ENCODE assay signal across 8 cellular contexts in the genomic region with DNA sequence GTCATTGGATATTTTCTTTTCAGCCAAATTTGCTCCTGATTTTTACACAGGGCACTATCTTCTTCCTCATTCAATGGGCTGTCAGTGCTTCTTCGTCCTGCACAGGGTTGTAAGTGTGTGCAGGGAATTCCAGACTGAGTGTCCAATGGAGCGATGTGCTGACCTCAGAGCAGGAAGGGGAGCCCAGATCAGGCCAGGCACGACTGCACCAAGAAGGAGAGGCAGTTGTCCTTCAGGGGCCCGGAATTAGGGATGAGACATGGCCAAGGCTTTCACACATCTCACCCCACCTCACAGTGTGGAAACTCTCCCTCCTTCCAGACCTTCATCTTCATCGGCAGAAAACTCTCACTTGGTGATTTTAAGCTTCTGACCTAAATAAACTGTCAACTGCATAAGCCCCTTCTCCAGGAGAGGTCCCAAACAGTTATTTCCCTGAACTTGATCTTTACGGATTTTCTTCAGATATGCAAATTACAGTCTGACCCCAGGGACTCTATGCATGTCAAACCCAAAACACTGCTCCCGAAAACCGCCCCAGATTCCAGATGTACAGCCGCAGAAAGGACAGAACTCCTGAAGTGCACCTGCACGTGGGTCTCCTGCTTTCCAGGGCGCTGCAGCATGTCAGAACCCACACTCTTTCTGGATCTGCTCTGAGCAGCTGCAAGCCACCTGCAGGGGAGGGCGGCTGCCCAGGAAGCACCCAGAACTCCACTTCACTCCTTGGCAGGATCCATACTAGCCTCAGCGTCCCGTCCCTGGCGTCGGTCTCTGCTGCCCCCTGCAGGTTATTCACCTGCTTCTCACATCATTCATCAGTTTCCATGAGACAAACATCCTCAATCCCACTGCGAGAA. TPM values are rescaled to one million over a fixed set of nuclear protein-coding genes. Genes with fewer than 3 reads are reported as not detected.
DNase-seq lines count a peak whose midpoint lies in the region; ATAC-seq and TF ChIP-seq lines count a peak whose summit lies in the region.

No MANE protein-coding gene starts in this region.

- peak; percentile 82 for DNase-seq in DMS153 (lab: John Stamatoyannopoulos, UW)
- DNase-seq in HCEC 1CT = peak; percentile 77
- peak; percentile 62 for DNase-seq in NCI-H1417 treated with DMSO at 0.1 percent for 48 hours (lab: John Stamatoyannopoulos, UW)
- DNase-seq in T-helper 17 cell = peak; percentile 68 to 75 (median 69)
- peak; percentile 73 for DNase-seq in amniotic stem cell (lab: John Stamatoyannopoulos, UW)
- DNase-seq in left ventricle myocardium superior = peak; percentile 92
- DNase-seq in psoas muscle = peak; percentile 87 to 93
- peak; percentile 92 for DNase-seq in ureter (ENCODE audit: low spot score)

- H3K36me3 ChIP-seq in psoas muscle (ENCODE audit: insufficient read depth in 1 of 2, low read depth in 1 of 2) = peaks cover 6 to 17% of the 10 kb centered on the region in 2 donors

- H3K27me3 ChIP-seq in psoas muscle (ENCODE audit: insufficient read depth in 3 of 3, low read length in 2 of 3) = no peaks in the 10 kb centered on the region

- peak; percentile 94 for TF ChIP-seq CTCF in psoas muscle (IDR thresholded peaks at IDR 0.05)

- ATAC-seq in T-helper 17 cell = peak; percentile 76
- ATAC-seq in left ventricle myocardium superior = peak; percentile 90
- peak; percentile 90 to 93 (median 92) for ATAC-seq in psoas muscle

- peak overlapping the region; percentile 97 for H3K4me3 Mint-ChIP-seq in T-helper 17 cell

- H3K27ac ChIP-seq in psoas muscle = peak overlapping the region; percentile 68

- H3K4me1 Mint-ChIP-seq in T-helper 17 cell = peaks cover 24% of the 10 kb centered on the region

- H3K9me3 ChIP-seq in T-helper 17 cell (ENCODE audit: control insufficient read depth, low read length, poor library complexity, severe bottlenecking) = no peaks in the 10 kb centered on the region
- no peaks in the 10 kb centered on the region for H3K9me3 ChIP-seq in psoas muscle

- peaks cover 5% of the 10 kb centered on the region for H3K4me1 ChIP-seq in psoas muscle

- intact Hi-C loops in left ventricle myocardium superior (cut with micrococcal nuclease) (loop anchor here (10.0 kb wide), 1 partner anchor 256 kb away; a partner anchor contains a TSS), psoas muscle (cut with DNase I) (loop anchor here (1.0 to 10.0 kb wide), 8 partner anchors 81 to 344 kb away; a partner anchor contains a TSS)

- peaks cover 10% of the 10 kb centered on the region for H3K36me3 Mint-ChIP-seq in T-helper 17 cell (ENCODE audit: low read depth)

- H3K27ac Mint-ChIP-seq in T-helper 17 cell = no peak overlapping the region

- WGBS in psoas muscle, 3 donors = 1 to 2% (median 1%) methylated on average over 17 of the region's 17 CpGs

- H3K27me3 Mint-ChIP-seq in T-helper 17 cell = no peaks in the 10 kb centered on the region

- peak overlapping the region; percentile 77 for H3K4me3 ChIP-seq in psoas muscle

RNA-seq across cellular contexts. Expression of a gene that starts 0.6 kb away (rescaled TPM):
- 1 to 10 TPM; 1.3 to 1.6 TPM for total RNA-seq in T-helper 17 cell
- total RNA-seq in left ventricle myocardium superior = 1.8 TPM
- total RNA-seq in psoas muscle = under 1 TPM in 3 of 4 donors, not detected in 1; 0.46 to 0.63 (median 0.52) TPM
- polyA plus RNA-seq in psoas muscle = 1 to 10 TPM in 1 of 3 donors, under 1 TPM in 2; 0.23 to 2.4 (median 0.44) TPM
- 2.6 TPM for total RNA-seq in ureter

RNA-seq across cellular contexts. Expression of a gene that starts 15.8 kb away (rescaled TPM):
- 1 to 10 TPM in 1 of 2 donors, under 1 TPM in 1; 0.75 to 1.4 TPM for total RNA-seq in T-helper 17 cell
- total RNA-seq in left ventricle myocardium superior = 2.9 TPM
- total RNA-seq in psoas muscle = 1 to 10 TPM in 2 of 4 donors, under 1 TPM in 2; 0.36 to 2.9 (median 1.1) TPM
- under 1 TPM in 2 of 3 donors, not detected in 1; 0.12 to 0.46 TPM for polyA plus RNA-seq in psoas muscle
- total RNA-seq in ureter = 13.3 TPM

RNA-seq across cellular contexts. Expression of a gene that starts 22.1 kb away (rescaled TPM):
- total RNA-seq in T-helper 17 cell (10 to 100 TPM; 26.9 to 32.0 TPM), left ventricle myocardium superior (5.0 TPM), psoas muscle (1 to 10 TPM; 2.1 to 3.7 (median 2.7) TPM), ureter (15.3 TPM)
- polyA plus RNA-seq in psoas muscle = 1 to 10 TPM; 1.0 to 2.1 (median 1.8) TPM

Comparison
In these comparisons a context has a peak if more than half of its experiments do, and no peak if none do; other contexts are left out.
1. Peak in every context shown above with its lines: DNase-seq, ATAC-seq, H3K4me3 ChIP-seq and H3K27ac ChIP-seq.